1 cellular context compared by ENCODE assay signal in genomic region chr2:161160226-161161073, GRCh38.
TF ChIP-seq lines count a peak whose summit lies in the region.

TSS of gene TANK (plus strand) at chr2:161160428. CDS start at chr2:161179663, 19,235 bp downstream.

TF ChIP-seq in HepG2, 621 proteins besides CTCF, POLR2A, EP300 and RAD21 (continued from another document and continues in another):
- TF ChIP-seq MIER2 (CRISPR knock-in tag; IDR thresholded peaks at IDR 0.05) (peak; percentile 86; the same call in 1 of the 2 replicates), MED13 (CRISPR knock-in tag; IDR thresholded peaks at IDR 0.05) (peak; percentile 94), NFAT5 (CRISPR knock-in tag; IDR thresholded peaks at IDR 0.05) (peak; percentile 93), PRMT3 (CRISPR knock-in tag; IDR thresholded peaks at IDR 0.05; ENCODE audit: borderline replicate concordance, low read depth) (peak; percentile 71; the same call in 1 of the 2 replicates), CHCHD3 (CRISPR knock-in tag; IDR thresholded peaks at IDR 0.05) (no peak), ZNF607 (CRISPR knock-in tag; IDR thresholded peaks at IDR 0.05; ENCODE audit: borderline replicate concordance) (peak; percentile 80), MED1 (CRISPR knock-in tag; IDR thresholded peaks at IDR 0.05) (peak; percentile 97), ZNF275 (CRISPR knock-in tag; IDR thresholded peaks at IDR 0.05; ENCODE audit: borderline replicate concordance) (peak; percentile 91), MTA3 (CRISPR knock-in tag; IDR thresholded peaks at IDR 0.05) (no peak), SMAD1 (CRISPR knock-in tag; IDR thresholded peaks at IDR 0.05; ENCODE audit: borderline replicate concordance, low read depth) (peak; percentile 59; the same call in 1 of the 2 replicates), ZNF326 (CRISPR knock-in tag; IDR thresholded peaks at IDR 0.05; ENCODE audit: borderline replicate concordance) (no peak), MEF2D (CRISPR knock-in tag; IDR thresholded peaks at IDR 0.05) (peak; percentile 91), NFE2 (CRISPR knock-in tag; IDR thresholded peaks at IDR 0.05) (no peak), ZNF530 (CRISPR knock-in tag; IDR thresholded peaks at IDR 0.05; ENCODE audit: low read depth) (peak; percentile 82; the same call in 1 of the 2 replicates), MTF1 (CRISPR knock-in tag; IDR thresholded peaks at IDR 0.05) (peak; percentile 62), SNAPC5 (CRISPR knock-in tag; IDR thresholded peaks at IDR 0.05; ENCODE audit: borderline replicate concordance) (peak; percentile 43; the same call in 1 of the 2 replicates), ZNF549 (CRISPR knock-in tag; IDR thresholded peaks at IDR 0.05) (no peak), XBP1 (CRISPR knock-in tag; IDR thresholded peaks at IDR 0.05) (0 out of 2 replicates have a peak, but pooled peaks have one; percentile 54), ZNF496 (CRISPR knock-in tag; IDR thresholded peaks at IDR 0.05; ENCODE audit: insufficient replicate concordance) (no peak), PHF21A (CRISPR knock-in tag; IDR thresholded peaks at IDR 0.05) (peak; percentile 95), MYNN (CRISPR knock-in tag; IDR thresholded peaks at IDR 0.05; ENCODE audit: low read depth) (0 out of 2 replicates have a peak, but pooled peaks have one; percentile 81), ETV6 (CRISPR knock-in tag; conservative IDR thresholded peaks at IDR 0.05) (peak; percentile 81), ZNF414 (CRISPR knock-in tag; IDR thresholded peaks at IDR 0.05) (peak; percentile 99), HES4 (CRISPR knock-in tag; IDR thresholded peaks at IDR 0.05; ENCODE audit: borderline replicate concordance) (peak; percentile 91), ARNT (IDR thresholded peaks at IDR 0.05) (no peak), RFX5 (IDR thresholded peaks at IDR 0.05; ENCODE audit: low read depth, low read length) (0 out of 2 replicates have a peak, but pooled peaks have one; percentile 50), ZNF30 (CRISPR knock-in tag; IDR thresholded peaks at IDR 0.05) (peak; percentile 95), ZBTB7A (CRISPR knock-in tag; IDR thresholded peaks at IDR 0.05) (peak; percentile 87), ZNF576 (CRISPR knock-in tag; IDR thresholded peaks at IDR 0.05) (no peak; the same call in 1 of the 2 replicates), ZNF589 (CRISPR knock-in tag; conservative IDR thresholded peaks at IDR 0.05) (0 out of 2 replicates have a peak, but pooled peaks have one; percentile 20), U2AF1 (optimal IDR thresholded peaks at IDR 0.05; ENCODE audit: low read depth, low read length) (peak; percentile 84), SCMH1 (CRISPR knock-in tag; IDR thresholded peaks at IDR 0.05; ENCODE audit: borderline replicate concordance) (no peak), NPAS2 (CRISPR knock-in tag; IDR thresholded peaks at IDR 0.05; ENCODE audit: borderline replicate concordance) (peak; percentile 80; the same call in 1 of the 2 replicates), PRDM10 (CRISPR knock-in tag; IDR thresholded peaks at IDR 0.05; ENCODE audit: low read depth) (no peak; the same call in none of the 2 replicates), ZNF17 (CRISPR knock-in tag; IDR thresholded peaks at IDR 0.05) (0 out of 2 replicates have a peak, but pooled peaks have one; percentile 56), THAP11 (CRISPR knock-in tag; IDR thresholded peaks at IDR 0.05) (peak; percentile 83), NFYC (CRISPR knock-in tag; IDR thresholded peaks at IDR 0.05) (peak; percentile 69), ZFX (CRISPR knock-in tag; IDR thresholded peaks at IDR 0.05; ENCODE audit: low read depth) (peak; percentile 84), SNAPC2 (CRISPR knock-in tag; IDR thresholded peaks at IDR 0.05) (peak; percentile 77; the same call in 1 of the 2 replicates), ZNF556 (CRISPR knock-in tag; IDR thresholded peaks at IDR 0.05; ENCODE audit: borderline replicate concordance) (peak; percentile 92; the same call in 1 of the 2 replicates), ZNF18 (CRISPR knock-in tag; IDR thresholded peaks at IDR 0.05; ENCODE audit: insufficient replicate concordance) (peak; percentile 97), ZNF704 (CRISPR knock-in tag; IDR thresholded peaks at IDR 0.05; ENCODE audit: borderline replicate concordance) (peak; percentile 90; the same call in 1 of the 2 replicates), ZBTB20 (CRISPR knock-in tag; IDR thresholded peaks at IDR 0.05; ENCODE audit: borderline replicate concordance, low read depth) (peak; percentile 93; the same call in 1 of the 2 replicates), BHLHE40 (IDR thresholded peaks at IDR 0.05; ENCODE audit: low read length) (peak; percentile 47), ZNF335 (CRISPR knock-in tag; IDR thresholded peaks at IDR 0.05) (peak; percentile 92), MAFK (conservative IDR thresholded peaks at IDR 0.05 in 1 of 2, IDR thresholded peaks at IDR 0.05 in 1 of 2; ENCODE audit: low read length in 2 of 2) (no peak), ZNF432 (CRISPR knock-in tag; IDR thresholded peaks at IDR 0.05; ENCODE audit: borderline replicate concordance) (no peak), ZBED4 (CRISPR knock-in tag; IDR thresholded peaks at IDR 0.05; ENCODE audit: borderline replicate concordance) (peak; percentile 63; the same call in 1 of the 2 replicates), RORA (CRISPR knock-in tag; IDR thresholded peaks at IDR 0.05) (no peak; the same call in 1 of the 2 replicates)
